In genomic region chr5:178196986-178197385, GRCh38 we compare ENCODE assay signal across 12 cellular contexts. TPM values are rescaled to one million over a fixed set of nuclear protein-coding genes. Genes with fewer than 3 reads are reported as not detected.
DNase-seq lines count a peak whose midpoint lies in the region; ATAC-seq and TF ChIP-seq lines count a peak whose summit lies in the region.
"Had no signal": no experiment of that assay in that cellular context is flagged by ENCODE, and none has a peak within 500 bp of the region (broad histone marks: within the 10 kb centered on the region; RNA-seq: fewer than 3 reads in every experiment).

No MANE protein-coding gene starts in this region.

- no peaks in the 10 kb centered on the region for H3K9me2 ChIP-seq in DOHH2 (replicated peaks; ENCODE audit: control insufficient read depth, low read length)

- H3K27ac ChIP-seq in DOHH2 (ENCODE audit: low read depth, low read length) = no peak overlapping the region
- H3K27ac ChIP-seq in osteoblast (ENCODE audit: low read depth, low read length) = no peak overlapping the region
- H3K27ac ChIP-seq: thoracic aorta had no signal

- H4K20me1 ChIP-seq in DOHH2 (ENCODE audit: control insufficient read depth, insufficient read depth, low read depth, low read length) (no peaks in the 10 kb centered on the region), osteoblast (ENCODE audit: insufficient read depth, low read length) (no peaks in the 10 kb centered on the region)

- H3K36me3 ChIP-seq in DOHH2 (ENCODE audit: control insufficient read depth, low read length) = no peaks in the 10 kb centered on the region
- no peaks in the 10 kb centered on the region for H3K36me3 ChIP-seq in osteoblast (ENCODE audit: insufficient read depth, low read length)
- H3K36me3 ChIP-seq: thoracic aorta had no signal

- ATAC-seq in HG03159 (IDR thresholded peaks at IDR 0.05; ENCODE audit: unreplicated experiment) (no peak), GM21390 (IDR thresholded peaks at IDR 0.05; ENCODE audit: unreplicated experiment) (no peak)

- peaks cover 24% of the 10 kb centered on the region for H3K27me3 ChIP-seq in DOHH2 (ENCODE audit: control insufficient read depth, low read length)
- peaks cover 18% of the 10 kb centered on the region for H3K27me3 ChIP-seq in osteoblast (ENCODE audit: insufficient read depth, low read length)

- H3K4me3 ChIP-seq in DOHH2 (ENCODE audit: low read length) (no peak overlapping the region), NB4 (ENCODE audit: low read depth, low read length) (no peak overlapping the region), osteoblast (ENCODE audit: insufficient read depth, low read length) (no peak overlapping the region)
- H3K4me3 ChIP-seq: thoracic aorta had no signal

- TF ChIP-seq CTCF in DOHH2 (IDR thresholded peaks at IDR 0.05; ENCODE audit: low read depth, low read length, poor library complexity, severe bottlenecking) (peak; percentile 45), NB4 (IDR thresholded peaks at IDR 0.05; ENCODE audit: low read depth, low read length) (peak; percentile 73), osteoblast (IDR thresholded peaks at IDR 0.05; ENCODE audit: extremely low read depth, low read depth, low read length) (peak; percentile 42)

- no peak overlapping the region for H3K4me2 ChIP-seq in DOHH2 (ENCODE audit: low read length)
- H3K4me2 ChIP-seq in osteoblast (ENCODE audit: insufficient read depth, low read length) = no peak overlapping the region

- no peaks in the 10 kb centered on the region; the same call in 1 of the 2 replicates for H3F3A ChIP-seq in DOHH2 (ENCODE audit: control insufficient read depth, insufficient read depth)

- H3K79me2 ChIP-seq in DOHH2 (ENCODE audit: control insufficient read depth, low read length) = no peaks in the 10 kb centered on the region
- H3K79me2 ChIP-seq in osteoblast (ENCODE audit: insufficient read depth, low read length) = no peaks in the 10 kb centered on the region

- H2AFZ ChIP-seq in osteoblast (ENCODE audit: low read length) = no peak overlapping the region

- TF ChIP-seq POLR2A in NB4 (IDR thresholded peaks at IDR 0.05; ENCODE audit: extremely low read depth, insufficient read length) = no peak

- H3K9me3 ChIP-seq in DOHH2 (ENCODE audit: control insufficient read depth, insufficient read depth, low read length) = no peaks in the 10 kb centered on the region
- no peaks in the 10 kb centered on the region for H3K9me3 ChIP-seq in osteoblast (ENCODE audit: low read depth, low read length)
- H3K9me3 ChIP-seq: thoracic aorta had no signal

- H3K4me1 ChIP-seq in DOHH2 (ENCODE audit: control insufficient read depth, low read length) (peaks cover 4% of the 10 kb centered on the region; the same call in 1 of the 2 replicates), osteoblast (ENCODE audit: insufficient read depth, low read length) (peaks cover 5% of the 10 kb centered on the region)

- DNase-seq in NB4 (ENCODE audit: low read depth) = no peak
- peak; percentile 34 for DNase-seq in dermis blood vessel endothelial cell
- DNase-seq in osteoblast (ENCODE audit: insufficient read length, low spot score, missing footprints) = no peak
- no peak for DNase-seq in NCI-H1694 (lab: John Stamatoyannopoulos, UW)
- no peak for DNase-seq in SHP77 (lab: John Stamatoyannopoulos, UW)
- DNase-seq: NCI-H2171 treated with DMSO at 0.1 percent for 48 hours had no signal

RNA-seq across cellular contexts. Expression of gene HNRNPAB, which starts 7.3 kb away (rescaled TPM):
- total RNA-seq in dermis blood vessel endothelial cell (55.0 and 64.6 TPM in 2 replicates), osteoblast (40.9 and 42.4 TPM in 2 replicates)

RNA-seq across cellular contexts. Expression of gene GMCL2, which starts 9.8 kb away (rescaled TPM):
- total RNA-seq in dermis blood vessel endothelial cell = not detected in 2 replicates
- not detected in 2 replicates for total RNA-seq in osteoblast
- total RNA-seq: myocyte; T-helper 1 cell treated with Interleukin-12 subunit alpha and Interleukin-12 subunit beta and Interleukin-4 antibody, amounts not matched to agents 30 ng/mL and 1 ng/mL, for 36 hours; thoracic aorta had no signal

RNA-seq across cellular contexts. Expression of gene PHYKPL, which starts 35.6 kb away (rescaled TPM):
- total RNA-seq in dermis blood vessel endothelial cell (42.9 and 44.2 TPM in 2 replicates), osteoblast (35.1 and 36.5 TPM in 2 replicates)

RNA-seq across cellular contexts. Expression of gene NHP2, which starts 43.3 kb away (rescaled TPM):
- total RNA-seq in dermis blood vessel endothelial cell = 148 and 175 TPM in 2 replicates
- total RNA-seq in osteoblast = 66.2 and 71.3 TPM in 2 replicates
